15 cellular contexts compared by ENCODE assay signal in the genomic region with DNA sequence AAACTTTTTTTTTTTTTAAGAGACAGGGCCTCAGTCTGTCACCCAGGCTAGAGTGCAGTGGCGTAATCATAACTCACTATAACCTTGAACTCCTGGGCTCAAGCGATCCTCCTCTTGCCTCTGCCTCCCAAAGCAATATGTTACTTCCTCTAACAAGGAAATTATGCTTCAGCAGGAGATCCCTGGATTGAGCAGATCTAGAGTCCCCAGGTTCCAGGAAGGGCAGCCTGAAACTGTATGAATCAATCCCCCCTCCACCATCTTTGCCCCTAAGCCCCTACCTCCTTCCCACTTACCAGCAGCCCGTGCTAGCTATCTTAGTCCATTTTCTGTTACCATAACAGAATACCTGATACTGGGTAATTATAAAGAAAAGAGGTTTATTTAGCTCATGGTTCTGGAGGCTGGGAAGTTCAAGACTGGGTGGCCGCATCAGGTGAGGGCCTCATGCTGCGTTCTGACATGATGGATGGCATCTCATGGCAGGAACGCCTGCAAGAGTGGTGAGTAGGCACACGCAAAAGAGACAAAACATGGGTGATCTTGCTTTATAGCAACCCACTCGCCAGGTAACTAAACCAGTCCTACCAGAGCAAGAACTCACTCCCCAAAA. TPM values are rescaled to one million over a fixed set of nuclear protein-coding genes. Genes with fewer than 3 reads are reported as not detected.
DNase-seq lines count a peak whose midpoint lies in the region; ATAC-seq and TF ChIP-seq lines count a peak whose summit lies in the region.
"Had no signal": no experiment of that assay in that cellular context is flagged by ENCODE, and none has a peak within 500 bp of the region (broad histone marks: within the 10 kb centered on the region; RNA-seq: fewer than 3 reads in every experiment).

No MANE protein-coding gene starts in this region.

- H3K27ac ChIP-seq in breast epithelium (peak overlapping the region; percentile 80 to 95), mammary epithelial cell (ENCODE audit: insufficient read depth, low read depth, low read length) (no peak overlapping the region), stomach (peak overlapping the region in 3 of 5 donors; percentile 72 to 85 (median 75))

- intact Hi-C loops in breast epithelium (cut with DNase I; ENCODE audit: low total_unique reads) (no loop called here), mammary epithelial cell (cut with micrococcal nuclease) (no loop called here), stomach (cut with DNase I; ENCODE audit: low total_unique reads) (no loop called here)

- no peak for TF ChIP-seq CTCF in breast epithelium (IDR thresholded peaks at IDR 0.05)
- no peak for TF ChIP-seq CTCF in mammary epithelial cell (conservative IDR thresholded peaks at IDR 0.05 in 1 of 2, IDR thresholded peaks at IDR 0.05 in 1 of 2; ENCODE audit: extremely low read depth in 1 of 2, insufficient read depth in 1 of 2, low read depth in 1 of 2, low read length in 2 of 2)
- no peak for TF ChIP-seq CTCF in stomach (IDR thresholded peaks at IDR 0.05)

- H3K36me3 Mint-ChIP-seq in memory B cell = peaks cover 18% of the 10 kb centered on the region

- H4K20me1 ChIP-seq in mammary epithelial cell (ENCODE audit: insufficient read depth, low read length) = no peaks in the 10 kb centered on the region

- H3K4me3 Mint-ChIP-seq in memory B cell = no peak overlapping the region
- no peak overlapping the region for H3K4me3 Mint-ChIP-seq in stimulated activated naive CD8-positive, alpha-beta T cell treated with anti-CD3 and anti-CD28 coated beads, Interleukin-15, amount 100 ng/mL, for 72 hours
- H3K4me3 Mint-ChIP-seq: H9 had no signal

- in situ Hi-C loops in mammary epithelial cell (cut with MboI; ENCODE audit: low sequenced_read_pairs in 2 of 2) (no loop called here), ACHN (cut with HindIII; ENCODE audit: low pct_ligation_motif_present, low pct_unique_long_range_greater_than_20kb, low sequenced_read_pairs) (no loop called here)

- H3K4me2 ChIP-seq in mammary epithelial cell (ENCODE audit: insufficient read depth, low read depth, low read length) = no peak overlapping the region

- TF ChIP-seq POLR2A in breast epithelium (IDR thresholded peaks at IDR 0.05) = no peak
- TF ChIP-seq POLR2A in stomach (IDR thresholded peaks at IDR 0.05) = no peak

- DNase-seq in breast epithelium (ENCODE audit: low spot score in 2 of 2) = no peak
- no peak for DNase-seq in mammary epithelial cell
- DNase-seq in NCI-H69 (lab: John Stamatoyannopoulos, UW) = peak; percentile 46
- peak in 1 of 2 donors; percentile 26 for DNase-seq in memory B cell (ENCODE audit: low spot score in 2 of 2)
- no peak for DNase-seq in stomach
- DNase-seq in stimulated activated naive CD8-positive, alpha-beta T cell treated with anti-CD3 and anti-CD28 coated beads, Interleukin-15, amount 100 ng/mL, for 72 hours = no peak
- DNase-seq in AG20443 (ENCODE audit: low spot score) = no peak
- DNase-seq in ACHN = no peak
- DNase-seq: 8988T, H9, Kasumi-1, NCI-H1048, NCI-H2107, NCI-H345, PC-3 had no signal

- H3K9me3 Mint-ChIP-seq in memory B cell = no peaks in the 10 kb centered on the region
- H3K9me3 Mint-ChIP-seq in stimulated activated naive CD8-positive, alpha-beta T cell treated with anti-CD3 and anti-CD28 coated beads, Interleukin-15, amount 100 ng/mL, for 72 hours = no peaks in the 10 kb centered on the region
- H3K9me3 Mint-ChIP-seq: H9 had no signal

- no peak overlapping the region for H3K9ac ChIP-seq in mammary epithelial cell (ENCODE audit: insufficient read depth, low read length)

- H3K79me2 ChIP-seq in mammary epithelial cell (ENCODE audit: insufficient read depth, low read length) = no peaks in the 10 kb centered on the region

- TF ChIP-seq EP300 in stomach (IDR thresholded peaks at IDR 0.05) = no peak

- peak overlapping the region; percentile 74 for H3K27ac Mint-ChIP-seq in memory B cell
- H3K27ac Mint-ChIP-seq in stimulated activated naive CD8-positive, alpha-beta T cell treated with anti-CD3 and anti-CD28 coated beads, Interleukin-15, amount 100 ng/mL, for 72 hours = no peak overlapping the region
- H3K27ac Mint-ChIP-seq: H9 had no signal

- no peak overlapping the region for H2AFZ ChIP-seq in mammary epithelial cell (ENCODE audit: low read depth, low read length)

- BruUV-seq in mammary epithelial cell (replicated peaks; lab: Mats Ljungman, UMichigan) = no TSS peak

- H3K27me3 ChIP-seq in breast epithelium = no peaks in the 10 kb centered on the region
- peaks cover 11% of the 10 kb centered on the region for H3K27me3 ChIP-seq in mammary epithelial cell (ENCODE audit: insufficient read depth, low read length)
- peaks cover 0 to 37% (median 13%) of the 10 kb centered on the region in 3 donors for H3K27me3 ChIP-seq in stomach

- 93% methylated on average over 8 of the region's 8 CpGs for WGBS in mammary epithelial cell (ENCODE audit: low coverage, missing lambda C conversion rate)
- WGBS in stomach, 5 donors = 93 to 96% (median 95%) methylated on average over 8 of the region's 8 CpGs

- H3K36me3 ChIP-seq in breast epithelium (no peaks in the 10 kb centered on the region), mammary epithelial cell (ENCODE audit: insufficient read depth, low read length) (no peaks in the 10 kb centered on the region), stomach (peaks cover 0 to 38% (median 24%) of the 10 kb centered on the region in 4 donors)

- no peaks in the 10 kb centered on the region for H3K9me3 ChIP-seq in breast epithelium
- no peaks in the 10 kb centered on the region for H3K9me3 ChIP-seq in mammary epithelial cell (replicated peaks; ENCODE audit: insufficient read depth, low read length)
- H3K9me3 ChIP-seq in stomach = no peaks in the 10 kb centered on the region

- dilution Hi-C loops in mammary epithelial cell (cut with HindIII; ENCODE audit: low sequenced_read_pairs) = no loop called here

- no peaks in the 10 kb centered on the region for H3K27me3 Mint-ChIP-seq in memory B cell
- H3K27me3 Mint-ChIP-seq in stimulated activated naive CD8-positive, alpha-beta T cell treated with anti-CD3 and anti-CD28 coated beads, Interleukin-15, amount 100 ng/mL, for 72 hours = no peaks in the 10 kb centered on the region

- ATAC-seq in memory B cell (ENCODE audit: low read depth) = no peak
- ATAC-seq in stimulated activated naive CD8-positive, alpha-beta T cell treated with anti-CD3 and anti-CD28 coated beads, Interleukin-15, amount 100 ng/mL, for 72 hours = no peak
- ATAC-seq: PC-3 had no signal

- H3K4me3 ChIP-seq in breast epithelium = no peak overlapping the region
- H3K4me3 ChIP-seq in mammary epithelial cell (replicated peaks in 1 of 3; ENCODE audit: insufficient read depth in 1 of 3, low read depth in 2 of 3, low read length in 3 of 3) = no peak overlapping the region
- H3K4me3 ChIP-seq in stomach = no peak overlapping the region

- H3K4me1 Mint-ChIP-seq in memory B cell = peaks cover 24% of the 10 kb centered on the region
- H3K4me1 Mint-ChIP-seq in stimulated activated naive CD8-positive, alpha-beta T cell treated with anti-CD3 and anti-CD28 coated beads, Interleukin-15, amount 100 ng/mL, for 72 hours = peaks cover 25% of the 10 kb centered on the region

- peaks cover 0 to 3% of the 10 kb centered on the region in 2 donors for H3K4me1 ChIP-seq in breast epithelium
- H3K4me1 ChIP-seq in mammary epithelial cell (ENCODE audit: insufficient read depth, low read length) = peaks cover 17% of the 10 kb centered on the region
- H3K4me1 ChIP-seq in stomach = peaks cover 17 to 55% (median 32%) of the 10 kb centered on the region in 4 donors

- CTCF ChIA-PET in mammary epithelial cell (lab: Charles Lee; ENCODE audit: low non-redundant PET) = no interaction called here

RNA-seq across cellular contexts. Expression of gene TAMALIN, which starts 5.0 kb away (rescaled TPM):
- total RNA-seq in breast epithelium (10 to 100 TPM in 2 of 3 donors, 1 to 10 TPM in 1; 8.5 to 27.2 (median 16.0) TPM), mammary epithelial cell (under 1 TPM in 1 of 2 donors, not detected in 1; 0.50 TPM), stomach (10 to 100 TPM in 2 of 5 donors, 1 to 10 TPM in 2, not detected in 1; 2.7 to 61.3 (median 16.6) TPM)
- polyA plus RNA-seq in mammary epithelial cell (0.10 TPM), stomach (10 to 100 TPM in 2 of 3 donors, 1 to 10 TPM in 1; 6.4 to 17.0 (median 16.3) TPM)
- not detected for polyA minus RNA-seq in mammary epithelial cell

RNA-seq across cellular contexts. Expression of gene NR4A1, which starts 39.5 kb away (rescaled TPM):
- total RNA-seq in breast epithelium (100 to 1,000 TPM in 1 of 3 donors, 10 to 100 TPM in 2; 35.7 to 154 (median 66.2) TPM), mammary epithelial cell (1 to 10 TPM in 1 of 2 donors, under 1 TPM in 1; 0.17 to 2.4 TPM), stomach (100 to 1,000 TPM in 3 of 5 donors, 10 to 100 TPM in 2; 29.4 to 384 (median 230) TPM)
- polyA plus RNA-seq in mammary epithelial cell (0.44 TPM), stomach (10 to 100 TPM; 41.3 to 65.5 (median 55.0) TPM)
- 1.4 TPM for polyA minus RNA-seq in mammary epithelial cell

RNA-seq across cellular contexts. Expression of gene ATG101, which starts 58.1 kb away (rescaled TPM):
- total RNA-seq in breast epithelium (10 to 100 TPM; 35.0 to 54.2 (median 39.7) TPM), mammary epithelial cell (10 to 100 TPM; 44.8 to 59.4 TPM), stomach (100 to 1,000 TPM in 1 of 5 donors, 10 to 100 TPM in 3, 1 to 10 TPM in 1; 7.6 to 105 (median 36.5) TPM)
- polyA plus RNA-seq in mammary epithelial cell (90.8 TPM), stomach (10 to 100 TPM; 36.8 to 80.3 (median 67.1) TPM)
- polyA minus RNA-seq in mammary epithelial cell = 36.4 TPM

Comparison
In these comparisons a context has a peak if more than half of its experiments do, and no peak if none do; other contexts are left out.
1. RNA of gene NR4A1, which starts 39.5 kb away (total RNA-seq): 29.4 to 384 TPM in stomach and 35.7 to 154 TPM in breast epithelium; 0.17 to 2.4 TPM in mammary epithelial cell; every median in the first group is over 4 times any median in the second.